1 cellular context compared by ENCODE assay signal in genomic region chr20:37755665-37756064, GRCh38.
TF ChIP-seq lines count a peak whose summit lies in the region.

No MANE protein-coding gene starts in this region.

TF ChIP-seq in IMR-90, 13 proteins besides CTCF, POLR2A, EP300 and RAD21 (continued from another document):
- no peak for TF ChIP-seq ELK1 (IDR thresholded peaks at IDR 0.05; ENCODE audit: borderline replicate concordance, low read depth, low read length)
- TF ChIP-seq NFE2L2 (IDR thresholded peaks at IDR 0.05; ENCODE audit: low read depth, low read length) = no peak
- TF ChIP-seq BHLHE40 (IDR thresholded peaks at IDR 0.05; ENCODE audit: low read depth, low read length) = no peak
- no peak for TF ChIP-seq RCOR1 (IDR thresholded peaks at IDR 0.05; ENCODE audit: insufficient replicate concordance, low read length)
- no peak for TF ChIP-seq SMC3 (IDR thresholded peaks at IDR 0.05; ENCODE audit: low read depth, low read length)
- TF ChIP-seq FOS (IDR thresholded peaks at IDR 0.05; ENCODE audit: low read depth, low read length) = no peak
- no peak for TF ChIP-seq MAFK (IDR thresholded peaks at IDR 0.05; ENCODE audit: low read depth, low read length)
- no peak for TF ChIP-seq MAZ (IDR thresholded peaks at IDR 0.05; ENCODE audit: borderline replicate concordance, low read depth, low read length)
- TF ChIP-seq CEBPB (IDR thresholded peaks at IDR 0.05; ENCODE audit: low read depth, low read length) = no peak
